Comparison of ENCODE assay signal across 1 cellular context in the genomic region with DNA sequence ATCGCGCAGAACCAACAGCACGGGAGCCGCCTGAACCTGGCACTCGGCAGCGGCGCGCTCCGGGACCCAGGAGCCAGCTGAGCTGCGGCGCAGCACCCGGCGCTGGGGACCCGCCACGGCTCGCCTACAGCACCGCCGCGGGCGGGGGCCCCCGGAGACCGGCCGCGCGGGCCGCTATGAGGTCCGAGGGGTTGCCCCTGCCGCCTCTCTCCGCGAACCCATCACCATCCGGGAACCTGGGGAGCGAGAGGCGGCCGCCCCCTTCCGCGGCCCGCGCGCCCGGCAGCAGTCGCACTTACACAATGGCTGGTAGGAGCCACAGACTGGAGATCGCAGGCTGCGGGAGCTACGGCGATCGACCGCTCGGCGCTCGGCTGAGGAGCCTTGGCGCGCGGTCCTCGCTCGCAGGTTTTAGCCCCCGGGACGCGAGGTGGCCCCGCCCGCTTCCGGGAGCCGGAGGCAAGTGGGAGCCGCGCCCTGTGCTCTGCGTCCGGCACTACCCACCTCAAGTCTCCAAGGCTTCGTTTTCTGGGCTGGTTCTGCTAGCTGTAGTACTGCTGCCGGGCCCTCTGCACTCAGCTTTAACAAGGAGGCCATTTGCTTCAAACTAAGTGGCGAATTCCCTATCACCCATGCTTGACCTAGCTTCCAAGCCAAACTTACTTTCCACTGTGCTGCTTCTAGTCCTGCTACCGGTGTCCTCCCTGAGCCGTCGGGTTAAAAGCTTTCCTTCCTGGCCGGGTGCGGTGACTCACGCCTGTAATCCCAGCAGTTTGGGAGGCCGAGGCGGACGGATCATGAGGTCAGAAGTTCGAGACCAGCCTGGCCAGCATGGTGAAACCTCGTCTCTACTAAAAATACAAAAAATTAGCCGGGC.
TF ChIP-seq lines count a peak whose summit lies in the region.

TSS of gene TPK1 (minus strand) at position 386 of the 877 bp plus-strand sequence. CDS start 451 bp downstream, outside the sequence.

TF ChIP-seq in Ishikawa, 13 proteins besides CTCF, POLR2A, EP300 and RAD21 (continued from another document):
- no peak for TF ChIP-seq REST (IDR thresholded peaks at IDR 0.05; ENCODE audit: low read depth)
- 0 out of 2 replicates have a peak, but pooled peaks have one; percentile 6 for TF ChIP-seq TEAD4 (IDR thresholded peaks at IDR 0.05)
- TF ChIP-seq EGR1 (IDR thresholded peaks at IDR 0.05) = no peak
- TF ChIP-seq NFIC (IDR thresholded peaks at IDR 0.05) = 0 out of 2 replicates have a peak, but pooled peaks have one; percentile 3
